ENCODE assay signal across 8 cellular contexts in the genomic region with DNA sequence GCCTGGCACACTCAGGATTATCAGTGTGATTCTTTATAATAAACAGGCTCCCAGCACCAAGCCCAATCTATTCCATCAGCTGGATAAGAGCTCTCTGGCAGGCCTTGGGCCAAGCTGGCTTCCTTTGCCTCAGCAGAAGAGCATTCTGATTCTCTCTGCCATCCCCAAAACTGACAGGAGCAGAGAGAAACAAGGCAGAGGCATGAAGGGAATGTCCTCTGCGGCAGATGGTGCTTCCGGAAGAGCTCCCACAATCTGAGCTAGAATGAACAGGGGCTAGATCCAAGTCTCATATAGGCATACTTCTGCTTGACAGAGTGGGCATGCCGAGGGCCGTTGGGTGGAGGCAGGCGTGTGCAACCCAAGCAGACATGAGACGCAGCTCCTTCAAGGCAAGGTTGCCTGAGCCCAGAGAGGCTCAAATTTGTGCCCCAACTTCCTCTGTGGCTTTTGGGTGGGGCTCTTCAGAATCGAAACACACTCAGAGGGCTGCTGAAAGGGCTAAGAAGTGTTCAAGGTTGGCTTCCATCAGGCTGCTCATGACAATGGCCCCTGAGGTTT. TPM values are rescaled to one million over a fixed set of nuclear protein-coding genes. Genes with fewer than 3 reads are reported as not detected.
DNase-seq lines count a peak whose midpoint lies in the region; ATAC-seq lines count a peak whose summit lies in the region.

No MANE protein-coding gene starts in this region.

- no peaks in the 10 kb centered on the region for H3K27me3 Mint-ChIP-seq in CD4-positive, alpha-beta memory T cell
- H3K27me3 Mint-ChIP-seq in memory B cell = no peaks in the 10 kb centered on the region

- peak overlapping the region; percentile 79 for H3K27ac ChIP-seq in CD4-positive, alpha-beta memory T cell (ENCODE audit: low read depth, low read length)

- DNase-seq in CD4-positive, alpha-beta memory T cell = peak; percentile 67 to 80 (median 72)
- peak; percentile 73 to 81 for DNase-seq in Kasumi-1 (lab: John Stamatoyannopoulos, UW)
- peak; percentile 41 for DNase-seq in activated T-helper 1 cell treated with Interleukin-2 at 50 U/mL for 16 hours (ENCODE audit: low read depth)
- DNase-seq in memory B cell (ENCODE audit: low spot score in 2 of 2) = peak; percentile 25 to 33
- no peak for DNase-seq in MG63
- DNase-seq in NCI-H2029 treated with DMSO at 0.1 percent for 48 hours (lab: John Stamatoyannopoulos, UW) = no peak
- no peak for DNase-seq in DMS114 treated with DMSO at 0.1 percent for 48 hours (lab: John Stamatoyannopoulos, UW; ENCODE audit: unreplicated experiment)

- H3K36me3 ChIP-seq in CD4-positive, alpha-beta memory T cell (ENCODE audit: insufficient read depth, low read length) = peaks cover 37% of the 10 kb centered on the region
- peaks cover 75% of the 10 kb centered on the region for H3K36me3 ChIP-seq in MG63

- CTCF ChIA-PET in CD4-positive, alpha-beta memory T cell (lab: Charles Lee; ENCODE audit: partially characterized antibody) = interaction anchor here (0.7 to 17.3 kb wide), 9 partner anchors 8 to 31 kb away, joined by 3 to 233 read pairs (median 4); no protein-coding TSS in a partner anchor

- H3K27ac Mint-ChIP-seq in CD4-positive, alpha-beta memory T cell = peak overlapping the region; percentile 85 to 98 (median 96)
- H3K27ac Mint-ChIP-seq in memory B cell = peak overlapping the region; percentile 76

- no peaks in the 10 kb centered on the region for H3K9me3 ChIP-seq in CD4-positive, alpha-beta memory T cell (ENCODE audit: control insufficient read depth in 1 of 2, low read length in 2 of 2)
- no peaks in the 10 kb centered on the region for H3K9me3 ChIP-seq in MG63

- intact Hi-C loops in CD4-positive, alpha-beta memory T cell (cut with micrococcal nuclease) = loop anchor here (1.0 kb wide), 1 partner anchor 10 kb away; no protein-coding TSS in a partner anchor

- no peaks in the 10 kb centered on the region for H3K9me3 Mint-ChIP-seq in CD4-positive, alpha-beta memory T cell
- no peaks in the 10 kb centered on the region for H3K9me3 Mint-ChIP-seq in memory B cell

- peak overlapping the region; percentile 12 to 29 for H3K4me3 ChIP-seq in CD4-positive, alpha-beta memory T cell (ENCODE audit: low read length in 2 of 2)
- no peak overlapping the region for H3K4me3 ChIP-seq in MG63

- H3K4me3 Mint-ChIP-seq in CD4-positive, alpha-beta memory T cell = peak overlapping the region; percentile 39 to 87 (median 82)
- peak overlapping the region; percentile 56 for H3K4me3 Mint-ChIP-seq in memory B cell

- ATAC-seq in GM19467 (IDR thresholded peaks at IDR 0.05; ENCODE audit: unreplicated experiment) = peak; percentile 48
- ATAC-seq in memory B cell (ENCODE audit: low read depth) = peak; percentile 75

- POLR2A ChIA-PET in CD4-positive, alpha-beta memory T cell (lab: Charles Lee; ENCODE audit: partially characterized antibody) = interaction anchor here (1.0 to 4.7 kb wide), 10 partner anchors 11 to 1004 kb away, joined by 3 to 62 read pairs (median 4); partner anchors contain the start of genes AIDA, BROX and TP53BP2

- peaks cover 89% of the 10 kb centered on the region for H3K4me1 ChIP-seq in CD4-positive, alpha-beta memory T cell (ENCODE audit: insufficient read depth, low read length)

- H3K4me1 Mint-ChIP-seq in CD4-positive, alpha-beta memory T cell = peaks cover 58 to 87% (median 76%) of the 10 kb centered on the region in 4 donors
- peaks cover 49% of the 10 kb centered on the region for H3K4me1 Mint-ChIP-seq in memory B cell

- H3K27me3 ChIP-seq in CD4-positive, alpha-beta memory T cell (ENCODE audit: insufficient read depth, low read length) = no peaks in the 10 kb centered on the region
- H3K27me3 ChIP-seq in MG63 = no peaks in the 10 kb centered on the region

- peaks cover 40 to 47% of the 10 kb centered on the region in 2 donors for H3K36me3 Mint-ChIP-seq in CD4-positive, alpha-beta memory T cell
- H3K36me3 Mint-ChIP-seq in memory B cell = peaks cover 16% of the 10 kb centered on the region

RNA-seq across cellular contexts. Expression of gene CAPN2, which starts 4.0 kb away (rescaled TPM):
- 100 to 1,000 TPM; 178 to 180 TPM for total RNA-seq in CD4-positive, alpha-beta memory T cell
- 100 to 1,000 TPM; 146 to 231 TPM for polyA plus RNA-seq in CD4-positive, alpha-beta memory T cell
- 198 and 218 TPM in 2 replicates for total RNA-seq in MG63 (2014; rRNA removed; shearing (Covaris generic); ENCODE audit: low replicate concordance)

RNA-seq across cellular contexts. Expression of gene CAPN8, which starts 50.9 kb away (rescaled TPM):
- under 1 TPM; 0.32 to 0.55 TPM for total RNA-seq in CD4-positive, alpha-beta memory T cell
- under 1 TPM in 1 of 2 donors, not detected in 1; 0.33 TPM for polyA plus RNA-seq in CD4-positive, alpha-beta memory T cell
- not detected in 2 replicates for total RNA-seq in MG63 (2014; rRNA removed; shearing (Covaris generic); ENCODE audit: low replicate concordance)

Comparison
In these comparisons a context has a peak if more than half of its experiments do, and no peak if none do; other contexts are left out.
1. DNase-seq: peak in CD4-positive, alpha-beta memory T cell (5 of 5), Kasumi-1 (2 of 2), activated T-helper 1 cell treated with Interleukin-2 at 50 U/mL for 16 hours (single experiment) and memory B cell (2 of 2); none in MG63 (single experiment), NCI-H2029 treated with DMSO at 0.1 percent for 48 hours (single experiment) and DMS114 treated with DMSO at 0.1 percent for 48 hours (single experiment).